ENCODE assay signal across 9 cellular contexts in the genomic region with DNA sequence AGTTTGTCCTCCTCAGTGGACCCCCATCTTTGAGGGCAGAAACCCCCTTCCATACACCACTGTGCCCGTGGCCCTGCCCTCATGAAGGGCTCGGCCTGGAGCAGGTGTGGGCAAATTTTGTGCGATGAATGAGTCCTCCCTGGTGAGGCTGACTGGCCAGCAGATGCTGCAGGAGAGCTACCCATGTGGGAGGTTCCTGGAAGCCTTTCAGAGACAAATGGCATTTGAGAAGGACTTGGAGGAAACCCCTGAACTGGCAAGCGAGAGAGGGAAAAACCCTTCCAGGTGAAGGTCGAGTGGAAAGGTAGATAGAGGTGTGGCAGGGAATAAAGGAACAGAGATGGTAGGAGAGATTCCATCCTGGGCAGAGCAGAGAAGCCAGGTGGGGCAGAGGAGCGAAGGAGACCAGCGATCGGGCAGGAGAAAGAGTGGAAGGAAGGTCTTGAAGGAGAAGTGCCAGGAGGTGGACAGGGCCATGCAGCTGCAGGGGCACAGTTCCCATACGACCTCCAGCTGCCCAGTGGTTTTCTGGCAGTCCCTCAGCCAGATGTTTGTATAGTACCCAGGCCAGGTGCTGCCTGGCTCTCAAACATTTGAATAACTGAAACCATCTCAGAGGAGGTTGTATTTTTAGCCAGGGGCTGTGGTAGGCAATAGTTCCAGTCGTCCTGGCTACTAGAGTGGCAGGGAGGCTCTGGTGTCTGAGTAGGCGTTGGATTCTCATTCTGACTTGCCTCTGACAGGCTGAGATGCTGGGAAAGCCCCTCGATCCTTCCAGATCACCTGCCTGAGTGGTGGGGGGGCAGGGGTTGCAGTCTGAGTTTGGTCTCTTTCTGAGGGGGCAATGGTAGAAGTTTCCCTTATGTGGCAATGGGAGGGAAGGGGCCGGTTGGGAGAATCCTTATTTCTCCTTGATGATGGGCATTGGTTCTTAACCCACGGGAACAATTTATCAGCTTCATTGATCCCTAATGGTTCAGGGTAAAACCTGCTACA. TPM values are rescaled to one million over a fixed set of nuclear protein-coding genes. Genes with fewer than 3 reads are reported as not detected.
DNase-seq lines count a peak whose midpoint lies in the region; ATAC-seq, FAIRE-seq and TF ChIP-seq lines count a peak whose summit lies in the region.
"Had no signal": no experiment of that assay in that cellular context is flagged by ENCODE, and none has a peak within 500 bp of the region (broad histone marks: within the 10 kb centered on the region; RNA-seq: fewer than 3 reads in every experiment).

No MANE protein-coding gene starts in this region.

- TF ChIP-seq CTCF in endodermal cell (conservative IDR thresholded peaks at IDR 0.05): no peak

- H3K9me3 Mint-ChIP-seq in T-helper 1 cell treated with Interleukin-12 subunit alpha and Interleukin-12 subunit beta and Interleukin-4 antibody, amounts not matched to agents 30 μg/mL and 1 μg/mL, for 36 hours: peaks cover 15% of the 10 kb centered on the region
- peaks cover 17% of the 10 kb centered on the region for H3K9me3 Mint-ChIP-seq in endodermal cell

- H3K4me3 ChIP-seq in endodermal cell (ENCODE audit: low read length): no peak overlapping the region

- no peaks in the 10 kb centered on the region for H3K36me3 ChIP-seq in endodermal cell (ENCODE audit: control insufficient read depth, insufficient read depth, low read length)

- no peaks in the 10 kb centered on the region for H3K36me3 Mint-ChIP-seq in T-helper 1 cell treated with Interleukin-12 subunit alpha and Interleukin-12 subunit beta and Interleukin-4 antibody, amounts not matched to agents 30 μg/mL and 1 μg/mL, for 36 hours (ENCODE audit: low read depth)
- H3K36me3 Mint-ChIP-seq in endodermal cell (ENCODE audit: low read depth): peaks cover 4% of the 10 kb centered on the region

- 82 to 89% methylated on average over 13 to 14 of the region's 14 CpGs for WGBS in endodermal cell (ENCODE audit: insufficient coverage in 1 of 2, insufficient read length in 1 of 2), 2 experiments

- DNase-seq in T-helper 1 cell (no peak), DMS79 treated with DMSO at 0.1 percent for 48 hours (lab: John Stamatoyannopoulos, UW) (no peak), H54 (ENCODE audit: insufficient read length, low spot score) (no peak), endodermal cell (no peak)
- DNase-seq in stimulated activated CD4-positive, alpha-beta T cell treated with anti-CD3 and anti-CD28 coated beads, Interleukin-4, amount 100 ng/mL, for 24 hours: peak; percentile 56
- DNase-seq: KBM-7 had no signal

- peak overlapping the region; percentile 9 for H3K4me3 Mint-ChIP-seq in T-helper 1 cell treated with Interleukin-12 subunit alpha and Interleukin-12 subunit beta and Interleukin-4 antibody, amounts not matched to agents 30 μg/mL and 1 μg/mL, for 36 hours
- no peak overlapping the region for H3K4me3 Mint-ChIP-seq in endodermal cell

- no peak for FAIRE-seq in H54 (lab: Jason Lieb, UNC)

- peak; percentile 96 for ATAC-seq in GM21723 (IDR thresholded peaks at IDR 0.05; ENCODE audit: unreplicated experiment)
- peak; percentile 92 for ATAC-seq in HG03565 (IDR thresholded peaks at IDR 0.05; ENCODE audit: unreplicated experiment)

- H3K27ac Mint-ChIP-seq in T-helper 1 cell treated with Interleukin-12 subunit alpha and Interleukin-12 subunit beta and Interleukin-4 antibody, amounts not matched to agents 30 μg/mL and 1 μg/mL, for 36 hours: peak overlapping the region; percentile 54
- H3K27ac Mint-ChIP-seq in endodermal cell: no peak overlapping the region

- peaks cover 14% of the 10 kb centered on the region for H3K27me3 Mint-ChIP-seq in T-helper 1 cell treated with Interleukin-12 subunit alpha and Interleukin-12 subunit beta and Interleukin-4 antibody, amounts not matched to agents 30 μg/mL and 1 μg/mL, for 36 hours (ENCODE audit: low read depth)
- H3K27me3 Mint-ChIP-seq in endodermal cell (ENCODE audit: insufficient read depth): peaks cover 36% of the 10 kb centered on the region

- no peak overlapping the region for H3K27ac ChIP-seq in endodermal cell (ENCODE audit: low read depth, low read length)

- H3K4me1 ChIP-seq in endodermal cell (ENCODE audit: control insufficient read depth, insufficient read depth, low read length): no peaks in the 10 kb centered on the region

- H3K9ac ChIP-seq in endodermal cell (ENCODE audit: extremely low read depth, low read length, poor library complexity, severe bottlenecking): no peak overlapping the region

- H3K9me3 ChIP-seq in endodermal cell (ENCODE audit: control insufficient read depth, low read length): no peaks in the 10 kb centered on the region

- peaks cover 8% of the 10 kb centered on the region for H3K4me1 Mint-ChIP-seq in T-helper 1 cell treated with Interleukin-12 subunit alpha and Interleukin-12 subunit beta and Interleukin-4 antibody, amounts not matched to agents 30 μg/mL and 1 μg/mL, for 36 hours (ENCODE audit: low read depth)
- peaks cover 2% of the 10 kb centered on the region for H3K4me1 Mint-ChIP-seq in endodermal cell

- TF ChIP-seq POLR2A in H54 (IDR thresholded peaks at IDR 0.05; ENCODE audit: low read depth, low read length): no peak

- no peaks in the 10 kb centered on the region for H3K27me3 ChIP-seq in endodermal cell (ENCODE audit: control insufficient read depth, insufficient read depth, low read length, poor library complexity, severe bottlenecking)

RNA-seq across cellular contexts. Expression of gene FBXL14, which starts 40.1 kb away (rescaled TPM):
- total RNA-seq in endodermal cell: 10 to 100 TPM in 1 of 2 donors, 1 to 10 TPM in 1; 10.0 to 20.4 TPM
- polyA plus RNA-seq in endodermal cell (2013, experiment 1 of 2): 18.1 TPM
- 16.8 TPM for polyA plus RNA-seq in endodermal cell (2013, experiment 2 of 2)
